8 cellular contexts compared by ENCODE assay signal in the genomic region with DNA sequence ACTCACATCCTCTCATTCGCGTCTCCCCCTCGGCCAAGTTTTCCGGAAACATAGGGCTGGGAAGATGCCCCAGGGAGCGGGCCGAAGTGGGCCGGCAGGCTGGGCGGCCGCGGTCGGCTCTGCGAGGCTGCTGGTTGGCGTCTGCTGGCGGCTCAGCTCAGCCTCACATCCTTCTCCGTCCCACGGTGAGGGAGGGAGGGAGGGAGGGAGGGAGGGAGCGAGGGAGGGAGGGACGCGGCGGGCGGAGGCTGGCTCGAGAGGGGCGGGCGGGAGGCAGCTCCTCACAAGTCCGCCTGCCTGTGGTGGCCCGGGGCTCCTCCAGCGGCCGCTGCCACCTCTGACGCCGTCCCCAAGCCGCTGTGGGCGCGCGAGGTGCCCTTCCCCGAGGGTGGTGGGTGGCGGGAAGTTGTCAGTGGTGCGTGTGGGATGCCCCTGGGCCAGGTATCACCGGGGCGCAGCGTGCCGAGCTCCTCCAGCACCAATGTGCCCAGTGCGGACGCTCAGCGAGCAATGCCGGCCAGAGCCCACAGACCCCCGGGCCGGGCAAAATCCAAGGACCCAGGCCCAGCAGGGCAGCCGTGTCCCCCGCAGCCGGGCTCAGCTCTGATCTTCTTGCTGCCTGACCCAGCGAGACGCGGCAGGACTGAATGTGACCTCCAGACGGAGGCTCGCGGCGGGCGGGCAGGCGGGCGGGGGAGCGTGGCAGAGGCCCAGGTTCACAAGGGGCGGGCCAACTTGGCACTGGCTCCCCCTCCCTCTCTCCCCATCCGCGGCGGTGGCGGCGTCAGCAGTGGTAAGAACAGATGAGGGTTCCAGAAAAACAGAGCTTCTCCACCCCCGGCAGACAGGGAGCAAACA.
DNase-seq lines count a peak whose midpoint lies in the region; ATAC-seq and TF ChIP-seq lines count a peak whose summit lies in the region.

No MANE protein-coding gene starts in this region.

- peaks cover 30% of the 10 kb centered on the region for H3K27me3 Mint-ChIP-seq in HFFc6 (ENCODE audit: insufficient read depth)

- H2AFZ ChIP-seq in parathyroid adenoma, result peak overlapping the region; percentile 81

- H3K36me3 ChIP-seq in heart right ventricle, result peaks cover 0 to 34% (median 12%) of the 10 kb centered on the region in 9 donors
- H3K36me3 ChIP-seq in parathyroid adenoma (ENCODE audit: control insufficient read depth, insufficient read depth, low read length), result no peaks in the 10 kb centered on the region

- H3K27ac ChIP-seq in heart right ventricle (peak overlapping the region; percentile 88 to 99 (median 97)), parathyroid adenoma (peak overlapping the region; percentile 88), temporal lobe (ENCODE audit: low read depth, low read length) (peak overlapping the region; percentile 92)

- H3K4me2 ChIP-seq in parathyroid adenoma (ENCODE audit: low read length), result peak overlapping the region; percentile 99

- H3K9me3 Mint-ChIP-seq in HFFc6, result no peaks in the 10 kb centered on the region

- peaks cover 76% of the 10 kb centered on the region for H3K4me1 Mint-ChIP-seq in HFFc6 (ENCODE audit: low read depth)

- ATAC-seq in heart right ventricle, result peak; percentile 53 to 71 (median 60)

- H3K9me3 ChIP-seq in heart right ventricle (no peaks in the 10 kb centered on the region), parathyroid adenoma (ENCODE audit: control insufficient read depth, low read length) (no peaks in the 10 kb centered on the region)

- peaks cover 30% of the 10 kb centered on the region for H3K36me3 Mint-ChIP-seq in HFFc6 (ENCODE audit: low read depth)

- H3K9ac ChIP-seq in parathyroid adenoma, result no peak overlapping the region

- H3K4me3 ChIP-seq in heart right ventricle (peak overlapping the region; percentile 41 to 74 (median 59)), parathyroid adenoma (ENCODE audit: low read depth, low read length) (peak overlapping the region; percentile 83)

- in situ Hi-C loops in KBM-7 (cut with MboI; ENCODE audit: low pct_unique_long_range_greater_than_20kb, low sequenced_read_pairs), result no loop called here

- H3K4me3 Mint-ChIP-seq in HFFc6, result peak overlapping the region; percentile 96

- DNase-seq in A172 (ENCODE audit: low spot score) (peak; percentile 83), HFFc6 (peak; percentile 78), T follicular helper cell (ENCODE audit: low read depth) (peak; percentile 59), amniotic epithelial cell (ENCODE audit: low read depth) (peak; percentile 86), heart right ventricle (peak; percentile 86 to 89), KBM-7 (no peak)

- no peaks in the 10 kb centered on the region for H3K27me3 ChIP-seq in heart right ventricle
- H3K27me3 ChIP-seq in parathyroid adenoma (ENCODE audit: control insufficient read depth, insufficient read depth, low read length), result no peaks in the 10 kb centered on the region

- intact Hi-C loops in heart right ventricle (cut with DNase I), result loop anchor here in 7 of 10 donors (5.0 to 10.0 kb wide), 7 partner anchors 33 to 378 kb away; a partner anchor contains a TSS

- H3K79me2 ChIP-seq in parathyroid adenoma, result peaks cover 13% of the 10 kb centered on the region

- H3K4me1 ChIP-seq in heart right ventricle (peaks cover 61 to 100% (median 89%) of the 10 kb centered on the region in 9 donors), parathyroid adenoma (peaks cover 41% of the 10 kb centered on the region)

- TF ChIP-seq CTCF in HFFc6 (IDR thresholded peaks at IDR 0.05) (no peak), heart right ventricle (IDR thresholded peaks at IDR 0.05) (peak in 3 of 9 donors; percentile 8 to 32 (median 25)), parathyroid adenoma (IDR thresholded peaks at IDR 0.05) (no peak)

- H3K27ac Mint-ChIP-seq in HFFc6, result peak overlapping the region; percentile 97

- WGBS in heart right ventricle, 2 donors, result 2 to 5% methylated on average over 60 to 67 of the region's 68 CpGs
